In the genomic region with DNA sequence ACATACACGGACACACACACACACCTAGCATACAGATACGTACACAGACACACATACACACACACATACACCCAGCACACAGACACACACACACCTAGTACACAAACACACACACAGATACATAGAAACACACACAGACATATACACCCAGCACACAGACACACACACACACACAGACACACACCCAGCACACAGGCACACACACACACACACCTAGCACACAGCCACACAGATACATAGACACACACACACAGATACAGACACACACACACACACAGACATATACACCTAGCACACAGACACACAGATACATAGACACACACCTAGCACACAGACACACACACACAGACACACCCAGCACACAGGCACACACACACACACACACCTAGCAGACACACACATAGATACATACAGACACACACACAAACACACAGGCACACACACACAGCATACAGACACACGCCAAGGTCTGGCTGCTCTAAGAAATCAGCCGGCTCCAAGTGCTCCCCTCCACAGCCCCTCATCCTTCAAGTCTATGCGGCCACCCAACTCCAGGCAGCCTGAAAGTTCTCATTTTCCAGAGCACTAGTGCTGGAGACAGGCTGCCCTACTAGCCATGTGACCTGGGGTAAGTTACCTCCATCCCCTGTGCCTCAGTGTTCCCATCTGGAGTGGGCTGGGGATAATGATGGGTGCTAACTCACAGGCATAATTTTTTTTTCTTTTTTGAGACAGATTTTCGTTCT, we compare ENCODE assay signal across 6 cellular contexts.
DNase-seq lines count a peak whose midpoint lies in the region.
"Had no signal": no experiment of that assay in that cellular context is flagged by ENCODE, and none has a peak within 500 bp of the region (broad histone marks: within the 10 kb centered on the region; RNA-seq: fewer than 3 reads in every experiment).

No MANE protein-coding gene starts in this region.

- H3K4me1 ChIP-seq in stomach smooth muscle (ENCODE audit: control insufficient read depth, insufficient read depth, low read length), result peaks cover 45% of the 10 kb centered on the region

- no peaks in the 10 kb centered on the region for H3K9me3 Mint-ChIP-seq in activated T-cell treated with anti-CD3 and anti-CD28 coated beads, Interleukin-2, amount 50 U/mL, for 24 hours

- H3K27ac Mint-ChIP-seq in activated T-cell treated with anti-CD3 and anti-CD28 coated beads, Interleukin-2, amount 50 U/mL, for 24 hours, result peak overlapping the region; percentile 60

- H3K36me3 Mint-ChIP-seq in activated T-cell treated with anti-CD3 and anti-CD28 coated beads, Interleukin-2, amount 50 U/mL, for 24 hours (ENCODE audit: low read depth), result peaks cover 61% of the 10 kb centered on the region

- peaks cover 43 to 50% of the 10 kb centered on the region in 2 donors for H3K36me3 ChIP-seq in stomach smooth muscle (ENCODE audit: control insufficient read depth in 2 of 2, insufficient read depth in 2 of 2, low read length in 2 of 2)

- no peaks in the 10 kb centered on the region for H3K9me3 ChIP-seq in stomach smooth muscle (ENCODE audit: control insufficient read depth in 2 of 2, low read length in 2 of 2)
- H3K9me3 ChIP-seq: body of pancreas, thyroid gland had no signal

- no peak overlapping the region for H3K9ac ChIP-seq in stomach smooth muscle (ENCODE audit: low read length in 2 of 2)

- no peak overlapping the region for H3K4me3 Mint-ChIP-seq in activated T-cell treated with anti-CD3 and anti-CD28 coated beads, Interleukin-2, amount 50 U/mL, for 24 hours

- peaks cover 5% of the 10 kb centered on the region for H3K4me1 Mint-ChIP-seq in activated T-cell treated with anti-CD3 and anti-CD28 coated beads, Interleukin-2, amount 50 U/mL, for 24 hours (ENCODE audit: low read depth)

- no peak overlapping the region for H3K4me3 ChIP-seq in stomach smooth muscle (ENCODE audit: low read length in 2 of 2)
- H3K4me3 ChIP-seq: body of pancreas, thyroid gland had no signal

- H3K27me3 Mint-ChIP-seq in activated T-cell treated with anti-CD3 and anti-CD28 coated beads, Interleukin-2, amount 50 U/mL, for 24 hours, result no peaks in the 10 kb centered on the region

- no peak for DNase-seq in activated T-cell treated with anti-CD3 and anti-CD28 coated beads, Interleukin-2, amount 50 U/mL, for 24 hours
- DNase-seq in activated T-cell treated with anti-CD3 and anti-CD28 coated beads for 4 hours (no peak), epidermal melanocyte (ENCODE audit: insufficient read length, low spot score) (no peak)

- no peaks in the 10 kb centered on the region for H3K27me3 ChIP-seq in stomach smooth muscle (ENCODE audit: control insufficient read depth in 1 of 2, insufficient read depth in 2 of 2, low read length in 2 of 2)
- H3K27me3 ChIP-seq: body of pancreas, thyroid gland had no signal

- H3K27ac ChIP-seq in stomach smooth muscle (ENCODE audit: low read length), result peak overlapping the region; percentile 62
- H3K27ac ChIP-seq: body of pancreas, thyroid gland had no signal
